Comparison of ENCODE assay signal across 9 cellular contexts in the genomic region with DNA sequence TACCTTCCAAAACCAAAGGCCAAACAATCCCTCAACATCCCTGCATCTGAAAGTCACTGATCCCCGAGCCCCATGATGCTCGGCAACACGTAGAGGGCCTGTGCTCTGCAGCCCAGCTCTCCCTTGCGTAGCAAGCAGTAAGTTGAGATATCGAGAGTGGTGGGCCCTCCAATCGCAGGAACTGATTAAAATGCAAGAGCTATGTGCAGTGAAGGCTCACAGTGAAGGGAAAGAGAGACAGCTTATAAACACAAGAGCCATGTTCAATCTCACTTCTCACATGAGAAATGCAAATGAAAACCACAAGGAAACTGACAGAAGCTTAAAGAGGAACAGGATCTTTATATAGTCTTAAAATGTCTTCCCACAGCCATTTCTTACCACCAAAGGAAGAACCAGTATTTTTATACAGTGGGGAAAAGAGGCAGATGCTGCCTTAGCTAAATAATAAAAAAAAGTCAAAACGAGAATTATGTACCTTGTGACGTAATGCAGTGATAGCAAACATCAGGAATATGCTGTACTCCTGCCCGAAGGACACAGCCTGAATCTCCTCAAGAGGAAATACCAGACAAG. TPM values are rescaled to one million over a fixed set of nuclear protein-coding genes. Genes with fewer than 3 reads are reported as not detected.
DNase-seq lines count a peak whose midpoint lies in the region; ATAC-seq, FAIRE-seq and TF ChIP-seq lines count a peak whose summit lies in the region.
"Had no signal": no experiment of that assay in that cellular context is flagged by ENCODE, and none has a peak within 500 bp of the region (broad histone marks: within the 10 kb centered on the region; RNA-seq: fewer than 3 reads in every experiment).

No MANE protein-coding gene starts in this region.

- FAIRE-seq in H54 (lab: Jason Lieb, UNC), result no peak

- no peak for DNase-seq in CD4-positive, alpha-beta memory T cell
- no peak for DNase-seq in activated CD8-positive, alpha-beta T cell treated with anti-CD3 and anti-CD28 coated beads for 36 hours
- DNase-seq in SW 1271 (lab: John Stamatoyannopoulos, UW) (no peak), posterior cingulate gyrus (no peak), H54 (ENCODE audit: insufficient read length, low spot score) (no peak)
- no peak for DNase-seq in stimulated activated CD4-positive, alpha-beta T cell treated with anti-CD3 and anti-CD28 coated beads, Interleukin-2, amount 100 ng/mL, for 24 hours

- H3K9me3 Mint-ChIP-seq in CD4-positive, alpha-beta memory T cell, result no peaks in the 10 kb centered on the region
- no peaks in the 10 kb centered on the region for H3K9me3 Mint-ChIP-seq in activated CD8-positive, alpha-beta T cell treated with anti-CD3 and anti-CD28 coated beads for 36 hours

- H3K4me1 ChIP-seq in CD4-positive, alpha-beta memory T cell (ENCODE audit: insufficient read depth, low read length), result no peaks in the 10 kb centered on the region

- CTCF ChIA-PET in CD4-positive, alpha-beta memory T cell (lab: Charles Lee; ENCODE audit: partially characterized antibody), result no interaction called here
- CTCF ChIA-PET in activated CD8-positive, alpha-beta T cell treated with anti-CD3 and anti-CD28 coated beads for 36 hours (lab: Charles Lee), result interaction anchor here (1.2 to 1.5 kb wide), 2 partner anchors 10 to 193 kb away, joined by 3 to 4 read pairs; no protein-coding TSS in a partner anchor

- peaks cover 24 to 51% of the 10 kb centered on the region in 2 donors for H3K36me3 Mint-ChIP-seq in CD4-positive, alpha-beta memory T cell
- H3K36me3 Mint-ChIP-seq in activated CD8-positive, alpha-beta T cell treated with anti-CD3 and anti-CD28 coated beads for 36 hours (ENCODE audit: low read depth), result peaks cover 47% of the 10 kb centered on the region

- ATAC-seq in GM19395 (IDR thresholded peaks at IDR 0.05; ENCODE audit: unreplicated experiment) (peak; percentile 68), HG03196 (IDR thresholded peaks at IDR 0.05; ENCODE audit: unreplicated experiment) (peak; percentile 58)
- ATAC-seq in activated CD8-positive, alpha-beta T cell treated with anti-CD3 and anti-CD28 coated beads for 36 hours, result no peak

- peak overlapping the region in 1 of 8 donors; percentile 20 for H3K4me3 Mint-ChIP-seq in CD4-positive, alpha-beta memory T cell
- no peak overlapping the region for H3K4me3 Mint-ChIP-seq in activated CD8-positive, alpha-beta T cell treated with anti-CD3 and anti-CD28 coated beads for 36 hours

- no peaks in the 10 kb centered on the region for H3K9me3 ChIP-seq in CD4-positive, alpha-beta memory T cell (ENCODE audit: control insufficient read depth in 1 of 2, low read length in 2 of 2)

- no peaks in the 10 kb centered on the region for H3K27me3 ChIP-seq in CD4-positive, alpha-beta memory T cell (ENCODE audit: insufficient read depth, low read length)

- peak overlapping the region in 5 of 7 donors; percentile 29 to 80 (median 57) for H3K27ac Mint-ChIP-seq in CD4-positive, alpha-beta memory T cell
- peak overlapping the region; percentile 52 for H3K27ac Mint-ChIP-seq in activated CD8-positive, alpha-beta T cell treated with anti-CD3 and anti-CD28 coated beads for 36 hours

- no peak for TF ChIP-seq CTCF in activated CD8-positive, alpha-beta T cell treated with anti-CD3 and anti-CD28 coated beads for 36 hours (IDR thresholded peaks at IDR 0.05)

- intact Hi-C loops in CD4-positive, alpha-beta memory T cell (cut with micrococcal nuclease), result no loop called here
- intact Hi-C loops in activated CD8-positive, alpha-beta T cell treated with anti-CD3 and anti-CD28 coated beads for 36 hours (cut with micrococcal nuclease), result no loop called here
- intact Hi-C loops in posterior cingulate gyrus (cut with DNase I), result no loop called here

- no peak overlapping the region for H3K4me3 ChIP-seq in CD4-positive, alpha-beta memory T cell (ENCODE audit: low read length in 2 of 2)

- H3K27ac ChIP-seq in CD4-positive, alpha-beta memory T cell (ENCODE audit: low read depth, low read length), result no peak overlapping the region

- no peaks in the 10 kb centered on the region for H3K27me3 Mint-ChIP-seq in CD4-positive, alpha-beta memory T cell
- no peaks in the 10 kb centered on the region for H3K27me3 Mint-ChIP-seq in activated CD8-positive, alpha-beta T cell treated with anti-CD3 and anti-CD28 coated beads for 36 hours

- POLR2A ChIA-PET in CD4-positive, alpha-beta memory T cell (lab: Charles Lee; ENCODE audit: partially characterized antibody), result no interaction called here
- POLR2A ChIA-PET in activated CD8-positive, alpha-beta T cell treated with anti-CD3 and anti-CD28 coated beads for 36 hours (lab: Charles Lee), result interaction anchor here (0.8 kb wide), 1 partner anchor 10 kb away, joined by 3 read pairs; no protein-coding TSS in a partner anchor

- TF ChIP-seq POLR2A in H54 (IDR thresholded peaks at IDR 0.05; ENCODE audit: low read depth, low read length), result no peak

- H3K36me3 ChIP-seq in CD4-positive, alpha-beta memory T cell (ENCODE audit: insufficient read depth, low read length), result peaks cover 51% of the 10 kb centered on the region

- H3K4me1 Mint-ChIP-seq in CD4-positive, alpha-beta memory T cell, result peaks cover 11 to 15% (median 12%) of the 10 kb centered on the region in 4 donors
- peaks cover 29% of the 10 kb centered on the region for H3K4me1 Mint-ChIP-seq in activated CD8-positive, alpha-beta T cell treated with anti-CD3 and anti-CD28 coated beads for 36 hours (ENCODE audit: low read depth)

RNA-seq across cellular contexts. Expression of a gene that starts 24.6 kb away (rescaled TPM):
- 10 to 100 TPM; 22.2 TPM for total RNA-seq in CD4-positive, alpha-beta memory T cell
- 1 to 10 TPM; 5.8 to 9.3 TPM for polyA plus RNA-seq in CD4-positive, alpha-beta memory T cell
- 10 to 100 TPM; 38.2 to 38.3 TPM for total RNA-seq in activated CD8-positive, alpha-beta T cell treated with anti-CD3 and anti-CD28 coated beads for 36 hours

RNA-seq across cellular contexts. Expression of a gene that starts 27.3 kb away (rescaled TPM):
- total RNA-seq in CD4-positive, alpha-beta memory T cell, result 10 to 100 TPM; 91.3 to 94.3 TPM
- 10 to 100 TPM; 10.1 to 39.2 TPM for polyA plus RNA-seq in CD4-positive, alpha-beta memory T cell
- total RNA-seq in activated CD8-positive, alpha-beta T cell treated with anti-CD3 and anti-CD28 coated beads for 36 hours, result 10 to 100 TPM; 32.6 to 33.8 TPM

RNA-seq across cellular contexts. Expression of a gene that starts 28.0 kb away (rescaled TPM):
- total RNA-seq in CD4-positive, alpha-beta memory T cell, result not detected
- polyA plus RNA-seq in CD4-positive, alpha-beta memory T cell, result not detected
- not detected for total RNA-seq in activated CD8-positive, alpha-beta T cell treated with anti-CD3 and anti-CD28 coated beads for 36 hours
- total RNA-seq: RPMI7951 had no signal
